35 cellular contexts compared by ENCODE assay signal in genomic region chr2:161107265-161107664, GRCh38.
"Had no signal": no experiment of that assay in that cellular context is flagged by ENCODE, and none has a peak within 500 bp of the region (broad histone marks: within the 10 kb centered on the region; RNA-seq: fewer than 3 reads in every experiment).

No MANE protein-coding gene starts in this region.

- H3K9me3 Mint-ChIP-seq: activated B cell treated with CpG ODN at 0.5 μM for 24 hours; activated CD4-positive, alpha-beta memory T cell treated with anti-CD3 and anti-CD28 coated beads for 36 hours; activated naive CD8-positive, alpha-beta T cell treated with anti-CD3 and anti-CD28 coated beads, Interleukin-2, amount 10 ng/mL, durations not matched to agents 7 days and 5 days; brain; endodermal cell; immature natural killer cell; naive thymus-derived CD4-positive, alpha-beta T cell; neural crest cell; stimulated activated naive B cell treated with anti-CD40 and anti-IgM and Interleukin-4, amounts not matched to agents 10 μg/mL and 1 μg/mL and 100 μg/mL, for 72 hours had no signal

- H3K4me3 ChIP-seq: ascending aorta, cardiac muscle cell, right atrium auricular region, smooth muscle cell, stomach, thyroid gland, upper lobe of left lung had no signal

- H3K36me3 Mint-ChIP-seq: activated CD4-positive, alpha-beta memory T cell treated with anti-CD3 and anti-CD28 coated beads for 36 hours; activated naive CD8-positive, alpha-beta T cell treated with anti-CD3 and anti-CD28 coated beads, Interleukin-2, amount 10 ng/mL, durations not matched to agents 7 days and 5 days; brain; immature natural killer cell; naive thymus-derived CD4-positive, alpha-beta T cell; stimulated activated naive B cell treated with anti-CD40 and anti-IgM and Interleukin-4, amounts not matched to agents 10 μg/mL and 1 μg/mL and 100 μg/mL, for 72 hours had no signal

- H3K27ac Mint-ChIP-seq: activated B cell treated with CpG ODN at 0.5 μM for 24 hours; activated CD4-positive, alpha-beta memory T cell treated with anti-CD3 and anti-CD28 coated beads for 36 hours; activated naive CD8-positive, alpha-beta T cell treated with anti-CD3 and anti-CD28 coated beads, Interleukin-2, amount 10 ng/mL, durations not matched to agents 7 days and 5 days; brain; endodermal cell; naive thymus-derived CD4-positive, alpha-beta T cell; stimulated activated naive B cell treated with anti-CD40 and anti-IgM and Interleukin-4, amounts not matched to agents 10 μg/mL and 1 μg/mL and 100 μg/mL, for 72 hours; T-helper 17 cell had no signal

- H3K36me3 ChIP-seq: ascending aorta, cardiac muscle cell, right atrium auricular region, stomach, thyroid gland, upper lobe of left lung had no signal

- H3K4me3 Mint-ChIP-seq: activated B cell treated with CpG ODN at 0.5 μM for 24 hours; activated CD4-positive, alpha-beta memory T cell treated with anti-CD3 and anti-CD28 coated beads for 36 hours; activated naive CD8-positive, alpha-beta T cell treated with anti-CD3 and anti-CD28 coated beads, Interleukin-2, amount 10 ng/mL, durations not matched to agents 7 days and 5 days; brain; endodermal cell; immature natural killer cell; naive thymus-derived CD4-positive, alpha-beta T cell; neural crest cell; stimulated activated naive B cell treated with anti-CD40 and anti-IgM and Interleukin-4, amounts not matched to agents 10 μg/mL and 1 μg/mL and 100 μg/mL, for 72 hours; T-helper 17 cell had no signal

- H3K9me3 ChIP-seq: ascending aorta, right atrium auricular region, stomach, thyroid gland, upper lobe of left lung had no signal

- H3K4me1 Mint-ChIP-seq: immature natural killer cell, neural crest cell had no signal

- H3K4me2 ChIP-seq: smooth muscle cell had no signal

- ATAC-seq: esophagus mucosa; left colon; naive thymus-derived CD4-positive, alpha-beta T cell; stimulated activated naive B cell treated with anti-CD40 and anti-IgM and Interleukin-4, amounts not matched to agents 10 μg/mL and 1 μg/mL and 100 μg/mL, for 72 hours; T-helper 17 cell had no signal

- H3K4me1 ChIP-seq: right atrium auricular region, stomach, thyroid gland had no signal

- H3K27ac ChIP-seq: ascending aorta, cardiac muscle cell, right atrium auricular region, stomach, thyroid gland, upper lobe of left lung had no signal

- DNase-seq: activated B cell treated with CpG ODN at 0.5 μM for 24 hours; activated CD4-positive, alpha-beta memory T cell treated with anti-CD3 and anti-CD28 coated beads for 36 hours; activated CD4-positive, alpha-beta T cell treated with anti-CD3 and anti-CD28 coated beads for 48 hours; activated CD8-positive, alpha-beta memory T cell treated with anti-CD3 and anti-CD28 coated beads, Interleukin-2, amount 50 U/mL, for 4 hours; activated effector memory CD4-positive, alpha-beta T cell treated with Interleukin-2 at 50 U/mL for 16 hours; activated naive CD4-positive, alpha-beta T cell treated with Interleukin-2 at 50 U/mL for 16 hours; activated naive CD8-positive, alpha-beta T cell treated with anti-CD3 and anti-CD28 coated beads, Interleukin-2, amount 10 ng/mL, durations not matched to agents 7 days and 5 days; activated T-cell treated with anti-CD3 and anti-CD28 coated beads, Interleukin-2, amount 50 U/mL, for 48 hours; cerebellar nuclear complex; endodermal cell; foreskin fibroblast; head of caudate nucleus; hippocampal formation; immature natural killer cell; kidney; left colon; mammary epithelial cell; midbrain; naive thymus-derived CD4-positive, alpha-beta T cell; nucleus accumbens; stimulated activated CD4-positive, alpha-beta T cell treated with anti-CD3 and anti-CD28 coated beads, Interleukin-1b, Interleukin-23, amount 100 ng/mL, for 48 hours; stimulated activated CD4-positive, alpha-beta T cell treated with anti-CD3 and anti-CD28 coated beads, Interleukin-4, amount 100 ng/mL, for 4 hours; stimulated activated CD8-positive, alpha-beta memory T cell treated with anti-CD3 and anti-CD28 coated beads, Interleukin-4, amount 100 ng/mL, for 48 hours; stimulated activated naive B cell treated with anti-CD40 and anti-IgM and Interleukin-4, amounts not matched to agents 10 μg/mL and 1 μg/mL and 100 μg/mL, for 72 hours; stomach; T-helper 17 cell; thyroid gland; upper lobe of left lung had no signal

- H3K27me3 Mint-ChIP-seq: activated B cell treated with CpG ODN at 0.5 μM for 24 hours; activated CD4-positive, alpha-beta memory T cell treated with anti-CD3 and anti-CD28 coated beads for 36 hours; stimulated activated naive B cell treated with anti-CD40 and anti-IgM and Interleukin-4, amounts not matched to agents 10 μg/mL and 1 μg/mL and 100 μg/mL, for 72 hours had no signal

- H3K27me3 ChIP-seq: ascending aorta, cardiac muscle cell, right atrium auricular region, stomach, thyroid gland, upper lobe of left lung had no signal
